In genomic region chr2:240568678-240569522, GRCh38 we compare ENCODE assay signal across 1 cellular context.
TF ChIP-seq lines count a peak whose summit lies in the region.

No MANE protein-coding gene starts in this region.

TF ChIP-seq in Ishikawa, 13 proteins besides CTCF, POLR2A, EP300 and RAD21 (continued from another document):
- TF ChIP-seq TAF1 (IDR thresholded peaks at IDR 0.05; ENCODE audit: low read depth): peak; percentile 19; the same call in 1 of the 2 replicates
- no peak for TF ChIP-seq CREB1 (IDR thresholded peaks at IDR 0.05; ENCODE audit: low read depth)
